ENCODE assay signal across 19 cellular contexts in genomic region chr3:38221005-38221404, GRCh38. TPM values are rescaled to one million over a fixed set of nuclear protein-coding genes. Genes with fewer than 3 reads are reported as not detected.
DNase-seq lines count a peak whose midpoint lies in the region; ATAC-seq and TF ChIP-seq lines count a peak whose summit lies in the region.
"Had no signal": no experiment of that assay in that cellular context is flagged by ENCODE, and none has a peak within 500 bp of the region (broad histone marks: within the 10 kb centered on the region; RNA-seq: fewer than 3 reads in every experiment).

No MANE protein-coding gene starts in this region.

- DNase-seq in activated CD4-positive, alpha-beta T cell treated with anti-CD3 and anti-CD28 coated beads for 36 hours, result no peak
- no peak for DNase-seq in activated CD4-positive, alpha-beta T cell treated with anti-CD3 and anti-CD28 coated beads for 4 hours
- DNase-seq in activated naive CD4-positive, alpha-beta T cell treated with anti-CD3 and anti-CD28 coated beads, Interleukin-2, amount 50 U/mL, for 72 hours (ENCODE audit: low spot score in 2 of 2), result no peak
- no peak for DNase-seq in activated naive CD4-positive, alpha-beta T cell (lab: John Stamatoyannopoulos, UW)
- no peak for DNase-seq in stimulated activated effector memory CD8-positive, alpha-beta T cell treated with anti-CD3 and anti-CD28 coated beads, Interleukin-12 subunit alpha, Interleukin-12 subunit beta, amount 100 ng/mL, for 72 hours (ENCODE audit: low spot score in 2 of 2)
- no peak for DNase-seq in RWPE1 (ENCODE audit: low spot score)
- DNase-seq in NCI-H2107 (lab: John Stamatoyannopoulos, UW), result no peak
- DNase-seq: AML-193; Calu3; CD4-positive, alpha-beta memory T cell; DMS79 treated with DMSO at 0.1 percent for 48 hours; GF-D8; HCEC 1CT had no signal

- ATAC-seq in activated CD4-positive, alpha-beta T cell treated with anti-CD3 and anti-CD28 coated beads for 36 hours, result peak; percentile 82
- peak in 1 of 2 donors; percentile 52 for ATAC-seq in activated naive CD4-positive, alpha-beta T cell treated with anti-CD3 and anti-CD28 coated beads, Interleukin-2, amount 50 U/mL, for 72 hours
- peak; percentile 53 for ATAC-seq in activated T-helper 17 cell treated with anti-CD3 and anti-CD28 coated beads, Interleukin-2, amount 50 U/mL, for 72 hours (replicated peaks)
- peak; percentile 47 for ATAC-seq in stimulated activated effector memory CD8-positive, alpha-beta T cell treated with anti-CD3 and anti-CD28 coated beads, Interleukin-12 subunit alpha, Interleukin-12 subunit beta, amount 100 ng/mL, for 72 hours
- ATAC-seq: A549, GM23338, HepG2 had no signal

- no peak for TF ChIP-seq CTCF in RWPE1 (conservative IDR thresholded peaks at IDR 0.05; ENCODE audit: low read depth)

- CTCF ChIA-PET in activated CD4-positive, alpha-beta T cell treated with anti-CD3 and anti-CD28 coated beads for 36 hours (lab: Charles Lee), result no interaction called here
- CTCF ChIA-PET in RWPE1 (lab: Yijun Ruan, JAX), result no interaction called here

- H3K4me1 Mint-ChIP-seq in activated CD4-positive, alpha-beta T cell treated with anti-CD3 and anti-CD28 coated beads for 36 hours, result peaks cover 11% of the 10 kb centered on the region
- H3K4me1 Mint-ChIP-seq in activated T-helper 17 cell treated with anti-CD3 and anti-CD28 coated beads, Interleukin-2, amount 50 U/mL, for 72 hours, result peaks cover 18% of the 10 kb centered on the region
- peaks cover 23% of the 10 kb centered on the region for H3K4me1 Mint-ChIP-seq in stimulated activated effector memory CD8-positive, alpha-beta T cell treated with anti-CD3 and anti-CD28 coated beads, Interleukin-12 subunit alpha, Interleukin-12 subunit beta, amount 100 ng/mL, for 72 hours
- H3K4me1 Mint-ChIP-seq: GM23338 had no signal

- H3K27ac Mint-ChIP-seq in activated CD4-positive, alpha-beta T cell treated with anti-CD3 and anti-CD28 coated beads for 36 hours, result no peak overlapping the region
- peak overlapping the region; percentile 2 to 27 for H3K27ac Mint-ChIP-seq in activated naive CD4-positive, alpha-beta T cell treated with anti-CD3 and anti-CD28 coated beads, Interleukin-2, amount 50 U/mL, for 72 hours
- H3K27ac Mint-ChIP-seq in activated T-helper 17 cell treated with anti-CD3 and anti-CD28 coated beads, Interleukin-2, amount 50 U/mL, for 72 hours, result peak overlapping the region; percentile 8
- no peak overlapping the region for H3K27ac Mint-ChIP-seq in stimulated activated effector memory CD8-positive, alpha-beta T cell treated with anti-CD3 and anti-CD28 coated beads, Interleukin-12 subunit alpha, Interleukin-12 subunit beta, amount 100 ng/mL, for 72 hours
- H3K27ac Mint-ChIP-seq: GM23338 had no signal

- H3K9me3 Mint-ChIP-seq in activated CD4-positive, alpha-beta T cell treated with anti-CD3 and anti-CD28 coated beads for 36 hours (ENCODE audit: low read depth), result no peaks in the 10 kb centered on the region
- no peaks in the 10 kb centered on the region for H3K9me3 Mint-ChIP-seq in activated naive CD4-positive, alpha-beta T cell treated with anti-CD3 and anti-CD28 coated beads, Interleukin-2, amount 50 U/mL, for 72 hours
- H3K9me3 Mint-ChIP-seq in activated T-helper 17 cell treated with anti-CD3 and anti-CD28 coated beads, Interleukin-2, amount 50 U/mL, for 72 hours, result no peaks in the 10 kb centered on the region
- no peaks in the 10 kb centered on the region for H3K9me3 Mint-ChIP-seq in stimulated activated effector memory CD8-positive, alpha-beta T cell treated with anti-CD3 and anti-CD28 coated beads, Interleukin-12 subunit alpha, Interleukin-12 subunit beta, amount 100 ng/mL, for 72 hours
- H3K9me3 Mint-ChIP-seq: CD4-positive, alpha-beta memory T cell; GM23338 had no signal

- no peaks in the 10 kb centered on the region for H3K27me3 Mint-ChIP-seq in activated CD4-positive, alpha-beta T cell treated with anti-CD3 and anti-CD28 coated beads for 36 hours
- H3K27me3 Mint-ChIP-seq in activated T-helper 17 cell treated with anti-CD3 and anti-CD28 coated beads, Interleukin-2, amount 50 U/mL, for 72 hours, result no peaks in the 10 kb centered on the region
- H3K27me3 Mint-ChIP-seq: CD4-positive, alpha-beta memory T cell had no signal

- intact Hi-C loops in activated CD4-positive, alpha-beta T cell treated with anti-CD3 and anti-CD28 coated beads for 36 hours (cut with DNase I, micrococcal nuclease), result no loop called here

- peaks cover 45% of the 10 kb centered on the region for H3K36me3 Mint-ChIP-seq in activated CD4-positive, alpha-beta T cell treated with anti-CD3 and anti-CD28 coated beads for 36 hours (ENCODE audit: low read depth)
- H3K36me3 Mint-ChIP-seq in activated naive CD4-positive, alpha-beta T cell treated with anti-CD3 and anti-CD28 coated beads, Interleukin-2, amount 50 U/mL, for 72 hours, result peaks cover 0 to 9% of the 10 kb centered on the region in 2 donors
- peaks cover 94% of the 10 kb centered on the region for H3K36me3 Mint-ChIP-seq in activated T-helper 17 cell treated with anti-CD3 and anti-CD28 coated beads, Interleukin-2, amount 50 U/mL, for 72 hours (ENCODE audit: low read depth)
- H3K36me3 Mint-ChIP-seq in stimulated activated effector memory CD8-positive, alpha-beta T cell treated with anti-CD3 and anti-CD28 coated beads, Interleukin-12 subunit alpha, Interleukin-12 subunit beta, amount 100 ng/mL, for 72 hours, result peaks cover 83% of the 10 kb centered on the region

- H3K4me3 Mint-ChIP-seq in activated CD4-positive, alpha-beta T cell treated with anti-CD3 and anti-CD28 coated beads for 36 hours, result no peak overlapping the region
- no peak overlapping the region for H3K4me3 Mint-ChIP-seq in activated T-helper 17 cell treated with anti-CD3 and anti-CD28 coated beads, Interleukin-2, amount 50 U/mL, for 72 hours
- no peak overlapping the region for H3K4me3 Mint-ChIP-seq in stimulated activated effector memory CD8-positive, alpha-beta T cell treated with anti-CD3 and anti-CD28 coated beads, Interleukin-12 subunit alpha, Interleukin-12 subunit beta, amount 100 ng/mL, for 72 hours
- H3K4me3 Mint-ChIP-seq: CD4-positive, alpha-beta memory T cell; GM23338 had no signal

- no peak overlapping the region for H3K27ac ChIP-seq in RWPE1
- H3K27ac ChIP-seq: 22Rv1, A549, C4-2B had no signal

- POLR2A ChIA-PET in activated CD4-positive, alpha-beta T cell treated with anti-CD3 and anti-CD28 coated beads for 36 hours (lab: Charles Lee), result no interaction called here
- POLR2A ChIA-PET in RWPE1 (lab: Yijun Ruan, JAX; ENCODE audit: low non-redundant PET), result no interaction called here

RNA-seq across cellular contexts. Expression of gene SLC22A13, which starts 44.6 kb away (rescaled TPM):
- under 1 TPM; 0.21 TPM for total RNA-seq in activated CD4-positive, alpha-beta T cell treated with anti-CD3 and anti-CD28 coated beads for 36 hours
- total RNA-seq in activated naive CD4-positive, alpha-beta T cell treated with anti-CD3 and anti-CD28 coated beads, Interleukin-2, amount 50 U/mL, for 72 hours, result 1 to 10 TPM in 1 of 2 donors, under 1 TPM in 1; 0.11 to 1.1 TPM
- 1 to 10 TPM in 1 of 2 donors, under 1 TPM in 1; 0.99 to 1.5 TPM for total RNA-seq in activated T-helper 17 cell treated with anti-CD3 and anti-CD28 coated beads, Interleukin-2, amount 50 U/mL, for 72 hours
- total RNA-seq: HepG2 had no signal

RNA-seq across cellular contexts. Expression of gene OXSR1, which starts 55.7 kb away (rescaled TPM):
- total RNA-seq in activated CD4-positive, alpha-beta T cell treated with anti-CD3 and anti-CD28 coated beads for 36 hours, result 10 to 100 TPM; 53.7 to 56.0 TPM
- total RNA-seq in activated naive CD4-positive, alpha-beta T cell treated with anti-CD3 and anti-CD28 coated beads, Interleukin-2, amount 50 U/mL, for 72 hours, result 10 to 100 TPM; 46.8 to 58.3 TPM
- total RNA-seq in activated T-helper 17 cell treated with anti-CD3 and anti-CD28 coated beads, Interleukin-2, amount 50 U/mL, for 72 hours, result 10 to 100 TPM; 77.8 to 78.4 TPM

Comparison
In these comparisons a context has a peak if more than half of its experiments do, and no peak if none do; other contexts are left out.
1. H3K27ac Mint-ChIP-seq: peak in activated naive CD4-positive, alpha-beta T cell treated with anti-CD3 and anti-CD28 coated beads, Interleukin-2, amount 50 U/mL, for 72 hours (2 of 2) and activated T-helper 17 cell treated with anti-CD3 and anti-CD28 coated beads, Interleukin-2, amount 50 U/mL, for 72 hours (single experiment); none in activated CD4-positive, alpha-beta T cell treated with anti-CD3 and anti-CD28 coated beads for 36 hours (single experiment) and stimulated activated effector memory CD8-positive, alpha-beta T cell treated with anti-CD3 and anti-CD28 coated beads, Interleukin-12 subunit alpha, Interleukin-12 subunit beta, amount 100 ng/mL, for 72 hours (single experiment).